In genomic region chr10:11887381-11888227, GRCh38 we compare ENCODE assay signal across 23 cellular contexts.
DNase-seq lines count a peak whose midpoint lies in the region; ATAC-seq and TF ChIP-seq lines count a peak whose summit lies in the region.
"Had no signal": no experiment of that assay in that cellular context is flagged by ENCODE, and none has a peak within 500 bp of the region (broad histone marks: within the 10 kb centered on the region; RNA-seq: fewer than 3 reads in every experiment).

No MANE protein-coding gene starts in this region.

- ATAC-seq in GM21360 (IDR thresholded peaks at IDR 0.05; ENCODE audit: unreplicated experiment) (peak; percentile 4), upper lobe of right lung (no peak), HG02970 (IDR thresholded peaks at IDR 0.05; ENCODE audit: low FRiP score, unreplicated experiment) (no peak)
- ATAC-seq: activated naive CD8-positive, alpha-beta T cell treated with anti-CD3 and anti-CD28 coated beads, Interleukin-2, amount 50 U/mL, for 24 hours; activated T-cell treated with anti-CD3 and anti-CD28 coated beads, Interleukin-2, amount 50 U/mL, for 4 hours; body of pancreas; gastroesophageal sphincter; stimulated activated naive CD8-positive, alpha-beta T cell treated with anti-CD3 and anti-CD28 coated beads, Interleukin-15, amount 100 ng/mL, for 72 hours had no signal

- H3K36me3 Mint-ChIP-seq in nephron progenitor cell (ENCODE audit: low read depth): no peaks in the 10 kb centered on the region
- H3K36me3 Mint-ChIP-seq: IgD-negative memory B cell had no signal

- H3K27me3 Mint-ChIP-seq in nephron progenitor cell (ENCODE audit: low read depth, poor library complexity): no peaks in the 10 kb centered on the region
- H3K27me3 Mint-ChIP-seq: activated CD4-positive, alpha-beta T cell treated with anti-CD3 and anti-CD28 coated beads, Interleukin-2, amount 10 ng/mL, durations not matched to agents 24 days and 14 days; activated naive CD8-positive, alpha-beta T cell treated with anti-CD3 and anti-CD28 coated beads, Interleukin-2, amount 50 U/mL, for 24 hours; IgD-negative memory B cell; stimulated activated naive CD8-positive, alpha-beta T cell treated with anti-CD3 and anti-CD28 coated beads, Interleukin-15, amount 100 ng/mL, for 72 hours had no signal

- H2AFZ ChIP-seq in PC-9: no peak overlapping the region

- no peaks in the 10 kb centered on the region for H3K79me2 ChIP-seq in PC-9 (ENCODE audit: low read depth)

- no peak overlapping the region for H3K4me3 ChIP-seq in PC-9
- H3K4me3 ChIP-seq in upper lobe of right lung: no peak overlapping the region
- H3K4me3 ChIP-seq: body of pancreas, gastroesophageal sphincter, left ventricle myocardium inferior, MG63, ovary, skin epidermis, transverse colon had no signal

- no peaks in the 10 kb centered on the region for H3K36me3 ChIP-seq in PC-9 (ENCODE audit: low read depth)
- no peaks in the 10 kb centered on the region for H3K36me3 ChIP-seq in upper lobe of right lung
- H3K36me3 ChIP-seq: gastroesophageal sphincter, left ventricle myocardium inferior, MG63, ovary, transverse colon had no signal

- no peaks in the 10 kb centered on the region for H3K9me3 ChIP-seq in PC-9 (ENCODE audit: insufficient read depth, low read depth)
- no peaks in the 10 kb centered on the region for H3K9me3 ChIP-seq in upper lobe of right lung
- H3K9me3 ChIP-seq: body of pancreas, gastroesophageal sphincter, left ventricle myocardium inferior, MG63, ovary, SK-N-SH, transverse colon had no signal

- intact Hi-C loops in PC-9 (cut with micrococcal nuclease; ENCODE audit: unreplicated experiment) (no loop called here), upper lobe of right lung (cut with DNase I) (no loop called here)

- no peaks in the 10 kb centered on the region for H3K9me2 ChIP-seq in PC-9 (ENCODE audit: insufficient read depth)
- H3K9me2 ChIP-seq: SK-N-SH had no signal

- H3K4me1 Mint-ChIP-seq in nephron progenitor cell: peaks cover 13% of the 10 kb centered on the region
- H3K4me1 Mint-ChIP-seq: stimulated activated naive CD8-positive, alpha-beta T cell treated with anti-CD3 and anti-CD28 coated beads, Interleukin-15, amount 100 ng/mL, for 72 hours had no signal

- H3K27me3 ChIP-seq in PC-9 (ENCODE audit: insufficient read depth, low read depth) (no peaks in the 10 kb centered on the region), upper lobe of right lung (no peaks in the 10 kb centered on the region)
- H3K27me3 ChIP-seq: body of pancreas, gastroesophageal sphincter, MG63, ovary, transverse colon had no signal

- H3K27ac Mint-ChIP-seq in nephron progenitor cell: peak overlapping the region; percentile 74
- H3K27ac Mint-ChIP-seq: activated CD4-positive, alpha-beta T cell treated with anti-CD3 and anti-CD28 coated beads, Interleukin-2, amount 10 ng/mL, durations not matched to agents 24 days and 14 days; activated naive CD8-positive, alpha-beta T cell treated with anti-CD3 and anti-CD28 coated beads, Interleukin-2, amount 50 U/mL, for 24 hours; IgD-negative memory B cell had no signal

- no peak overlapping the region for H3K4me2 ChIP-seq in PC-9
- H3K4me2 ChIP-seq: SK-N-SH had no signal

- peaks cover 15% of the 10 kb centered on the region for H3F3A ChIP-seq in PC-9 (ENCODE audit: insufficient read depth, low read depth)

- H4K20me1 ChIP-seq in PC-9 (ENCODE audit: insufficient read depth): no peaks in the 10 kb centered on the region

- no peak overlapping the region for H3K4me3 Mint-ChIP-seq in nephron progenitor cell
- H3K4me3 Mint-ChIP-seq: activated CD4-positive, alpha-beta T cell treated with anti-CD3 and anti-CD28 coated beads, Interleukin-2, amount 10 ng/mL, durations not matched to agents 24 days and 14 days; activated naive CD8-positive, alpha-beta T cell treated with anti-CD3 and anti-CD28 coated beads, Interleukin-2, amount 50 U/mL, for 24 hours; activated T-cell treated with anti-CD3 and anti-CD28 coated beads, Interleukin-2, amount 50 U/mL, for 4 hours; stimulated activated naive CD8-positive, alpha-beta T cell treated with anti-CD3 and anti-CD28 coated beads, Interleukin-15, amount 100 ng/mL, for 72 hours had no signal

- TF ChIP-seq CTCF in PC-9 (conservative IDR thresholded peaks at IDR 0.05) (no peak), nephron progenitor cell (IDR thresholded peaks at IDR 0.05) (no peak), upper lobe of right lung (IDR thresholded peaks at IDR 0.05) (no peak)

- no peak for DNase-seq in PC-9
- DNase-seq in nephron progenitor cell: no peak
- DNase-seq in upper lobe of right lung: peak; percentile 59
- no peak for DNase-seq in activated CD4-positive, CD25-positive, alpha-beta regulatory T cell treated with anti-CD3 and anti-CD28 coated beads, Interleukin-2, amount 50 U/mL, for 72 hours
- no peak for DNase-seq in activated CD4-positive, alpha-beta T cell treated with anti-CD3 and anti-CD28 coated beads for 1 hour
- DNase-seq: activated CD4-positive, alpha-beta T cell treated with anti-CD3 and anti-CD28 coated beads, Interleukin-2, amount 10 ng/mL, durations not matched to agents 24 days and 14 days; activated naive CD8-positive, alpha-beta T cell treated with anti-CD3 and anti-CD28 coated beads, Interleukin-2, amount 50 U/mL, for 24 hours; activated T-cell treated with anti-CD3 and anti-CD28 coated beads, Interleukin-2, amount 50 U/mL, for 4 hours; body of pancreas; cerebellar nuclear complex; hippocampal formation; left ventricle myocardium inferior; NCI-H748 treated with DMSO at 0.1 percent for 48 hours; ovary; SK-N-SH; stimulated activated naive CD8-positive, alpha-beta T cell treated with anti-CD3 and anti-CD28 coated beads, Interleukin-15, amount 100 ng/mL, for 72 hours; transverse colon had no signal

- no peaks in the 10 kb centered on the region for H3K9me3 Mint-ChIP-seq in nephron progenitor cell
- H3K9me3 Mint-ChIP-seq: activated CD4-positive, alpha-beta T cell treated with anti-CD3 and anti-CD28 coated beads, Interleukin-2, amount 10 ng/mL, durations not matched to agents 24 days and 14 days; activated naive CD8-positive, alpha-beta T cell treated with anti-CD3 and anti-CD28 coated beads, Interleukin-2, amount 50 U/mL, for 24 hours; activated T-cell treated with anti-CD3 and anti-CD28 coated beads, Interleukin-2, amount 50 U/mL, for 4 hours; IgD-negative memory B cell; stimulated activated naive CD8-positive, alpha-beta T cell treated with anti-CD3 and anti-CD28 coated beads, Interleukin-15, amount 100 ng/mL, for 72 hours had no signal

- POLR2A ChIA-PET in PC-9 (lab: Charles Lee; ENCODE audit: unreplicated experiment): no interaction called here

- H3K27ac ChIP-seq in PC-9 (peak overlapping the region; percentile 65), upper lobe of right lung (no peak overlapping the region)
- H3K27ac ChIP-seq: body of pancreas, gastroesophageal sphincter, left ventricle myocardium inferior, ovary, skin epidermis, transverse colon had no signal

- CTCF ChIA-PET in PC-9 (lab: Charles Lee): no interaction called here

- no TSS peak for BruUV-seq in PC-9 (replicated peaks; lab: Mats Ljungman, UMichigan)

- peaks cover 33% of the 10 kb centered on the region for H3K4me1 ChIP-seq in PC-9 (replicated peaks; ENCODE audit: insufficient read depth)
- H3K4me1 ChIP-seq in upper lobe of right lung: no peaks in the 10 kb centered on the region
- H3K4me1 ChIP-seq: body of pancreas, gastroesophageal sphincter, transverse colon had no signal
